1 cellular context compared by ENCODE assay signal in genomic region chr6:52534363-52534762, GRCh38.
TF ChIP-seq lines count a peak whose summit lies in the region.

No MANE protein-coding gene starts in this region.

TF ChIP-seq in IMR-90, 13 proteins besides CTCF, POLR2A, EP300 and RAD21:
- TF ChIP-seq MAFK (IDR thresholded peaks at IDR 0.05; ENCODE audit: low read depth, low read length) (no peak), NFE2L2 (IDR thresholded peaks at IDR 0.05; ENCODE audit: low read depth, low read length) (no peak), CHD1 (IDR thresholded peaks at IDR 0.05; ENCODE audit: low read depth, low read length) (no peak), MXI1 (IDR thresholded peaks at IDR 0.05; ENCODE audit: borderline replicate concordance, low read depth, low read length) (no peak), SMC3 (IDR thresholded peaks at IDR 0.05; ENCODE audit: low read depth, low read length) (no peak), MAZ (IDR thresholded peaks at IDR 0.05; ENCODE audit: borderline replicate concordance, low read depth, low read length) (no peak), USF2 (IDR thresholded peaks at IDR 0.05; ENCODE audit: low read depth, low read length) (no peak), BHLHE40 (IDR thresholded peaks at IDR 0.05; ENCODE audit: low read depth, low read length) (no peak), CEBPB (IDR thresholded peaks at IDR 0.05; ENCODE audit: low read depth, low read length) (no peak)
- TF ChIP-seq, protein P1, sequence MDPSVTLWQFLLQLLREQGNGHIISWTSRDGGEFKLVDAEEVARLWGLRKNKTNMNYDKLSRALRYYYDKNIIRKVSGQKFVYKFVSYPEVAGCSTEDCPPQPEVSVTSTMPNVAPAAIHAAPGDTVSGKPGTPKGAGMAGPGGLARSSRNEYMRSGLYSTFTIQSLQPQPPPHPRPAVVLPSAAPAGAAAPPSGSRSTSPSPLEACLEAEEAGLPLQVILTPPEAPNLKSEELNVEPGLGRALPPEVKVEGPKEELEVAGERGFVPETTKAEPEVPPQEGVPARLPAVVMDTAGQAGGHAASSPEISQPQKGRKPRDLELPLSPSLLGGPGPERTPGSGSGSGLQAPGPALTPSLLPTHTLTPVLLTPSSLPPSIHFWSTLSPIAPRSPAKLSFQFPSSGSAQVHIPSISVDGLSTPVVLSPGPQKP (IDR thresholded peaks at IDR 0.05; ENCODE audit: borderline replicate concordance, low read depth, low read length): no peak
TF ChIP-seq in IMR-90: peak in this region for 0.
